ENCODE assay signal across 19 cellular contexts in genomic region chr17:4573115-4573514, GRCh38. TPM values are rescaled to one million over a fixed set of nuclear protein-coding genes. Genes with fewer than 3 reads are reported as not detected.
"Had no signal": no experiment of that assay in that cellular context is flagged by ENCODE, and none has a peak within 500 bp of the region (broad histone marks: within the 10 kb centered on the region; RNA-seq: fewer than 3 reads in every experiment).

No MANE protein-coding gene starts in this region.

- H3K9me3 ChIP-seq: body of pancreas, esophagus squamous epithelium, lower lobe of right lung, neutrophil, pancreas, spleen had no signal

- H3K27ac Mint-ChIP-seq: activated naive CD8-positive, alpha-beta T cell treated with anti-CD3 and anti-CD28 coated beads, Interleukin-2, amount 10 ng/mL, durations not matched to agents 7 days and 5 days; T-helper 2 cell treated with Interferon-gamma antibody and Interleukin-4, amounts not matched to agents 5 μg/mL and 100 μg/mL, for 36 hours; WTC11 had no signal

- H3K36me3 Mint-ChIP-seq: activated naive CD8-positive, alpha-beta T cell treated with anti-CD3 and anti-CD28 coated beads, Interleukin-2, amount 10 ng/mL, durations not matched to agents 7 days and 5 days; naive thymus-derived CD8-positive, alpha-beta T cell; WTC11 had no signal

- H3K4me2 ChIP-seq: hepatocyte had no signal

- DNase-seq: activated naive CD8-positive, alpha-beta T cell treated with anti-CD3 and anti-CD28 coated beads, Interleukin-2, amount 10 ng/mL, durations not matched to agents 7 days and 5 days; esophagus squamous epithelium; left colon; lower lobe of right lung; stimulated activated naive CD4-positive, alpha-beta T cell had no signal

- H3K27ac ChIP-seq: body of pancreas, esophagus squamous epithelium, hepatocyte, lower lobe of right lung, neutrophil, pancreas, SK-N-MC, spleen had no signal

- H3K4me3 ChIP-seq: body of pancreas, esophagus squamous epithelium, hepatocyte, lower lobe of right lung, pancreas, SK-N-MC, spleen had no signal

- H3K79me2 ChIP-seq: hepatocyte had no signal

- H3K4me3 Mint-ChIP-seq: activated naive CD8-positive, alpha-beta T cell treated with anti-CD3 and anti-CD28 coated beads, Interleukin-2, amount 10 ng/mL, durations not matched to agents 7 days and 5 days; effector memory CD8-positive, alpha-beta T cell; naive thymus-derived CD8-positive, alpha-beta T cell; T-helper 2 cell treated with Interferon-gamma antibody and Interleukin-4, amounts not matched to agents 5 μg/mL and 100 μg/mL, for 36 hours; WTC11 had no signal

- H3K4me1 ChIP-seq: body of pancreas, pancreas had no signal

- H3K36me3 ChIP-seq: esophagus squamous epithelium, lower lobe of right lung, neutrophil, pancreas, spleen had no signal

- H3K27me3 ChIP-seq: body of pancreas, esophagus squamous epithelium, hepatocyte, pancreas had no signal

- H3K9me3 Mint-ChIP-seq: activated naive CD8-positive, alpha-beta T cell treated with anti-CD3 and anti-CD28 coated beads, Interleukin-2, amount 10 ng/mL, durations not matched to agents 7 days and 5 days; effector memory CD8-positive, alpha-beta T cell; naive thymus-derived CD8-positive, alpha-beta T cell; T-helper 2 cell treated with Interferon-gamma antibody and Interleukin-4, amounts not matched to agents 5 μg/mL and 100 μg/mL, for 36 hours; WTC11 had no signal

- H2AFZ ChIP-seq: hepatocyte had no signal

- ATAC-seq: left colon, sciatic nerve, WTC11 had no signal

RNA-seq across cellular contexts. Expression of gene SMTNL2, which starts 11.2 kb away (rescaled TPM):
- total RNA-seq: activated naive CD8-positive, alpha-beta T cell treated with anti-CD3 and anti-CD28 coated beads, Interleukin-2, amount 10 ng/mL, durations not matched to agents 7 days and 5 days; dermis microvascular lymphatic vessel endothelial cell; naive thymus-derived CD8-positive, alpha-beta T cell had no signal
- polyA plus RNA-seq: naive thymus-derived CD8-positive, alpha-beta T cell had no signal

RNA-seq across cellular contexts. Expression of gene GGT6, which starts 12.7 kb away (rescaled TPM):
- total RNA-seq: activated naive CD8-positive, alpha-beta T cell treated with anti-CD3 and anti-CD28 coated beads, Interleukin-2, amount 10 ng/mL, durations not matched to agents 7 days and 5 days; cardiac septum; dermis microvascular lymphatic vessel endothelial cell; hepatocyte; mesenteric fat pad; naive thymus-derived CD8-positive, alpha-beta T cell; sciatic nerve had no signal
- polyA plus RNA-seq: hepatocyte; naive thymus-derived CD8-positive, alpha-beta T cell had no signal
